Comparison of ENCODE assay signal across 7 cellular contexts in genomic region chr12:129840145-129840884, GRCh38.
"Had no signal": no experiment of that assay in that cellular context is flagged by ENCODE, and none has a peak within 500 bp of the region (broad histone marks: within the 10 kb centered on the region; RNA-seq: fewer than 3 reads in every experiment).

No MANE protein-coding gene starts in this region.

- H3K36me3 Mint-ChIP-seq: IgD-negative memory B cell had no signal

- H3K27me3 Mint-ChIP-seq: IgD-negative memory B cell had no signal

- DNase-seq: IMR-90, KBM-7, KG1 had no signal

- H3K4me1 Mint-ChIP-seq: IgD-negative memory B cell had no signal

- H3K4me3 Mint-ChIP-seq: IgD-negative memory B cell had no signal

- H3K27ac Mint-ChIP-seq: IgD-negative memory B cell had no signal

- H3K4me3 ChIP-seq: K562 had no signal

- H3K27ac ChIP-seq: HL-60 had no signal

- H3K9me3 Mint-ChIP-seq: IgD-negative memory B cell had no signal

- ATAC-seq: HepG2, K562 had no signal
